Comparison of ENCODE assay signal across 1 cellular context in genomic region chr1:99768525-99769382, GRCh38.
TF ChIP-seq lines count a peak whose summit lies in the region.

No MANE protein-coding gene starts in this region.

TF ChIP-seq in HEK293, 187 proteins besides CTCF, POLR2A, EP300 and RAD21:
- peak; percentile 36; the same call in 1 of the 2 replicates for TF ChIP-seq ZNF664 (tag by site-specific recombination; IDR thresholded peaks at IDR 0.05)
- TF ChIP-seq ZNF791 (tag by site-specific recombination; IDR thresholded peaks at IDR 0.05) = no peak
- no peak for TF ChIP-seq ZNF513 (tag by site-specific recombination; IDR thresholded peaks at IDR 0.05)
- TF ChIP-seq ZBTB6 (tag by site-specific recombination; IDR thresholded peaks at IDR 0.05) = no peak
- TF ChIP-seq ZNF121 (tag by site-specific recombination; IDR thresholded peaks at IDR 0.05) = peak; percentile 36; the same call in 1 of the 2 replicates
- no peak for TF ChIP-seq ZBTB1 (tag by site-specific recombination; IDR thresholded peaks at IDR 0.05)
